ENCODE assay signal across 18 cellular contexts in the genomic region with DNA sequence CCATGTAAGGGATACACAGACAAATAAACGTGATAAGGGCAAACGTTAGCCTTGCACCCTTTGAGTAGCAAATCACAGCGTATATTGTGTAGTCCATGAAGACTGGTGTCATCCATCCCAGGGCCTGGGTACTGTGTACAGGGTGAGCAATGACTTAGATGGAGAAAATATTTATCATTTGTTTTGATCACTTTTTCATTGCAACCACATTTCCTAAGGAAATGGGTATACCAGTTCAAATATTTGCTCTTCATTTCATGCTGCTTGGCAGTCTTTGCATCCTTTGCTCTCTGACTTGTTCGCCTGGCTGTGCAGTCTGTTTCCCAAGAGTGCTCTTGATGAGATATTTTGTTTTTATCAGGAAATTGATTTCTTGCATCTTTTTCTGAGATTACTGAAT.
"Had no signal": no experiment of that assay in that cellular context is flagged by ENCODE, and none has a peak within 500 bp of the region (broad histone marks: within the 10 kb centered on the region; RNA-seq: fewer than 3 reads in every experiment).

No MANE protein-coding gene starts in this region.

- H3K4me3 ChIP-seq: gastrocnemius medialis, skin epidermis had no signal

- ATAC-seq: activated CD8-positive, alpha-beta T cell treated with anti-CD3 and anti-CD28 coated beads, Interleukin-2, amount 10 ng/mL, durations not matched to agents 7 days and 5 days; activated T-cell treated with anti-CD3 and anti-CD28 coated beads, Interleukin-2, amount 50 U/mL, for 72 hours; gastrocnemius medialis; natural killer cell treated with Interleukin-12 subunit alpha and Interleukin-12 subunit beta and Interleukin-15 and Interleukin-18, amount 100 ng/mL, for 72 hours had no signal

- H3K27me3 ChIP-seq: brain microvascular endothelial cell, gastrocnemius medialis had no signal

- H3K9me3 ChIP-seq: gastrocnemius medialis had no signal

- H3K27ac ChIP-seq: brain microvascular endothelial cell had no signal

- DNase-seq: activated B cell treated with CpG ODN at 0.5 μM for 24 hours; activated CD4-positive, alpha-beta T cell treated with anti-CD3 and anti-CD28 coated beads for 48 hours; activated CD8-positive, alpha-beta memory T cell treated with anti-CD3 and anti-CD28 coated beads, Interleukin-2, amount 50 U/mL, for 4 hours; activated CD8-positive, alpha-beta T cell treated with anti-CD3 and anti-CD28 coated beads, Interleukin-2, amount 10 ng/mL, durations not matched to agents 7 days and 5 days; activated naive CD8-positive, alpha-beta T cell treated with anti-CD3 and anti-CD28 coated beads for 36 hours; activated T-cell treated with anti-CD3 and anti-CD28 coated beads, Interleukin-2, amount 50 U/mL, for 72 hours; amygdala; brain microvascular endothelial cell; cerebellar nuclear complex; effector memory CD4-positive, alpha-beta T cell; gastrocnemius medialis; mesendoderm; nucleus accumbens; stimulated activated CD4-positive, alpha-beta T cell treated with anti-CD3 and anti-CD28 coated beads, Interleukin-4, amount 100 ng/mL, for 24 hours; stimulated activated naive CD4-positive, alpha-beta T cell treated with Interleukin-2 at 50 U/mL for 16 hours; T-helper 2 cell had no signal

- H3K36me3 ChIP-seq: brain microvascular endothelial cell, gastrocnemius medialis had no signal
